ENCODE assay signal across 13 cellular contexts in genomic region chr3:42526616-42527367, GRCh38. TPM values are rescaled to one million over a fixed set of nuclear protein-coding genes. Genes with fewer than 3 reads are reported as not detected.
DNase-seq lines count a peak whose midpoint lies in the region; ATAC-seq and TF ChIP-seq lines count a peak whose summit lies in the region.
"Had no signal": no experiment of that assay in that cellular context is flagged by ENCODE, and none has a peak within 500 bp of the region (broad histone marks: within the 10 kb centered on the region; RNA-seq: fewer than 3 reads in every experiment).

No MANE protein-coding gene starts in this region.

- H3K4me1 ChIP-seq in BE2C: no peaks in the 10 kb centered on the region
- H3K4me1 ChIP-seq: HAP-1, thyroid gland had no signal

- peaks cover 32% of the 10 kb centered on the region for H3K4me1 Mint-ChIP-seq in activated naive CD8-positive, alpha-beta T cell treated with anti-CD3 and anti-CD28 coated beads, Interleukin-2, amount 10 ng/mL, durations not matched to agents 7 days and 5 days

- peak overlapping the region; percentile 34 for H3K4me3 Mint-ChIP-seq in activated naive CD8-positive, alpha-beta T cell treated with anti-CD3 and anti-CD28 coated beads, Interleukin-2, amount 10 ng/mL, durations not matched to agents 7 days and 5 days

- peak; percentile 68 for DNase-seq in GM13976 (ENCODE audit: low spot score)
- DNase-seq in WERI-Rb-1: peak; percentile 54
- DNase-seq in activated naive CD8-positive, alpha-beta T cell treated with anti-CD3 and anti-CD28 coated beads, Interleukin-2, amount 10 ng/mL, durations not matched to agents 7 days and 5 days: peak; percentile 61
- peak; percentile 54 for DNase-seq in stimulated activated CD4-positive, alpha-beta T cell treated with anti-CD3 and anti-CD28 coated beads, Interleukin-4, amount 100 ng/mL, for 24 hours
- DNase-seq in 8988T: no peak
- no peak for DNase-seq in BE2C
- DNase-seq: islet precursor cell, thyroid gland had no signal

- H3K36me3 ChIP-seq in WERI-Rb-1 (no peaks in the 10 kb centered on the region), BE2C (no peaks in the 10 kb centered on the region)
- H3K36me3 ChIP-seq: HAP-1, right atrium auricular region, thyroid gland had no signal

- no peak for TF ChIP-seq CTCF in GM13976 (IDR thresholded peaks at IDR 0.05; ENCODE audit: borderline replicate concordance, control extremely low read depth, extremely low read depth, insufficient read depth, missing control alignments)
- peak; percentile 50 for TF ChIP-seq CTCF in WERI-Rb-1 (IDR thresholded peaks at IDR 0.05; ENCODE audit: low read depth, low read length)
- no peak for TF ChIP-seq CTCF in BE2C (IDR thresholded peaks at IDR 0.05; ENCODE audit: low read depth, low read length)

- ATAC-seq in activated naive CD8-positive, alpha-beta T cell treated with anti-CD3 and anti-CD28 coated beads, Interleukin-2, amount 10 ng/mL, durations not matched to agents 7 days and 5 days (ENCODE audit: low read depth): peak; percentile 86
- ATAC-seq in GM19328 (IDR thresholded peaks at IDR 0.05; ENCODE audit: unreplicated experiment) (no peak), GM21390 (IDR thresholded peaks at IDR 0.05; ENCODE audit: unreplicated experiment) (no peak)

- peaks cover 6% of the 10 kb centered on the region for H3K36me3 Mint-ChIP-seq in activated naive CD8-positive, alpha-beta T cell treated with anti-CD3 and anti-CD28 coated beads, Interleukin-2, amount 10 ng/mL, durations not matched to agents 7 days and 5 days

- in situ Hi-C loops in GM13976 (cut with MboI; ENCODE audit: low sequenced_read_pairs, unreplicated experiment): no loop called here

- no peak overlapping the region for H3K27ac ChIP-seq in WERI-Rb-1
- H3K27ac ChIP-seq: right atrium auricular region, thyroid gland had no signal

- POLR2A ChIA-PET in activated naive CD8-positive, alpha-beta T cell treated with anti-CD3 and anti-CD28 coated beads, Interleukin-2, amount 10 ng/mL, durations not matched to agents 7 days and 5 days (lab: Charles Lee): interaction anchor here (1.0 to 2.3 kb wide), 2 partner anchors 11 to 24 kb away, joined by 3 to 14 read pairs; partner anchors contain the start of gene VIPR1

- peak overlapping the region; percentile 88 for H3K27ac Mint-ChIP-seq in activated naive CD8-positive, alpha-beta T cell treated with anti-CD3 and anti-CD28 coated beads, Interleukin-2, amount 10 ng/mL, durations not matched to agents 7 days and 5 days

- H3K9me3 ChIP-seq in WERI-Rb-1 (ENCODE audit: severe bottlenecking): no peaks in the 10 kb centered on the region
- no peaks in the 10 kb centered on the region for H3K9me3 ChIP-seq in BE2C
- H3K9me3 ChIP-seq: HAP-1, right atrium auricular region, thyroid gland had no signal

- H3K9me3 Mint-ChIP-seq in activated naive CD8-positive, alpha-beta T cell treated with anti-CD3 and anti-CD28 coated beads, Interleukin-2, amount 10 ng/mL, durations not matched to agents 7 days and 5 days: peaks cover 2% of the 10 kb centered on the region

- H3K4me3 ChIP-seq in WERI-Rb-1 (ENCODE audit: low read depth, low read length) (no peak overlapping the region), BE2C (ENCODE audit: low read depth, low read length) (no peak overlapping the region)
- H3K4me3 ChIP-seq: HAP-1, right atrium auricular region, thyroid gland had no signal

- no peaks in the 10 kb centered on the region for H3K27me3 Mint-ChIP-seq in activated naive CD8-positive, alpha-beta T cell treated with anti-CD3 and anti-CD28 coated beads, Interleukin-2, amount 10 ng/mL, durations not matched to agents 7 days and 5 days

- H3K27me3 ChIP-seq in WERI-Rb-1 (ENCODE audit: insufficient read depth, low read depth, severe bottlenecking): no peaks in the 10 kb centered on the region
- H3K27me3 ChIP-seq in BE2C: no peaks in the 10 kb centered on the region
- H3K27me3 ChIP-seq: right atrium auricular region, thyroid gland had no signal

RNA-seq across cellular contexts. Expression of gene VIPR1, which starts 24.3 kb away (rescaled TPM):
- total RNA-seq in activated naive CD8-positive, alpha-beta T cell treated with anti-CD3 and anti-CD28 coated beads, Interleukin-2, amount 10 ng/mL, durations not matched to agents 7 days and 5 days: 10 to 100 TPM; 22.3 to 26.9 TPM
- polyA plus RNA-seq in BE2C (2012; ENCODE audit: insufficient read depth, insufficient read length, low read depth): not detected
- total RNA-seq: HT1080 had no signal

RNA-seq across cellular contexts. Expression of gene SEC22C, which starts 55.0 kb away (rescaled TPM):
- total RNA-seq in activated naive CD8-positive, alpha-beta T cell treated with anti-CD3 and anti-CD28 coated beads, Interleukin-2, amount 10 ng/mL, durations not matched to agents 7 days and 5 days: 10 to 100 TPM; 52.5 to 53.0 TPM
- polyA plus RNA-seq in BE2C (2012; ENCODE audit: insufficient read depth, insufficient read length, low read depth): 17.3 TPM

Comparison
In these comparisons a context has a peak if more than half of its experiments do, and no peak if none do; other contexts are left out.
1. DNase-seq: peak in GM13976 (single experiment), WERI-Rb-1 (single experiment), activated naive CD8-positive, alpha-beta T cell treated with anti-CD3 and anti-CD28 coated beads, Interleukin-2, amount 10 ng/mL, durations not matched to agents 7 days and 5 days (single experiment) and stimulated activated CD4-positive, alpha-beta T cell treated with anti-CD3 and anti-CD28 coated beads, Interleukin-4, amount 100 ng/mL, for 24 hours (single experiment); none in 8988T (single experiment) and BE2C (single experiment).